In genomic region chr19:8832132-8833021, GRCh38 we compare ENCODE assay signal across 9 cellular contexts. TPM values are rescaled to one million over a fixed set of nuclear protein-coding genes. Genes with fewer than 3 reads are reported as not detected.
DNase-seq lines count a peak whose midpoint lies in the region; ATAC-seq and TF ChIP-seq lines count a peak whose summit lies in the region.
"Had no signal": no experiment of that assay in that cellular context is flagged by ENCODE, and none has a peak within 500 bp of the region (broad histone marks: within the 10 kb centered on the region; RNA-seq: fewer than 3 reads in every experiment).

Gene MBD3L1, plus strand, starts transcription at chr19:8832377. Its CDS starts 10,302 bp downstream, at chr19:8842679.
Gene ZNF558, minus strand, starts transcription at chr19:8832304. Its CDS starts 9,645 bp downstream, at chr19:8822659.

- no peaks in the 10 kb centered on the region for H3K27me3 ChIP-seq in left lung

- ATAC-seq in GM19035 (IDR thresholded peaks at IDR 0.05; ENCODE audit: unreplicated experiment): peak; percentile 80
- ATAC-seq in HG03432 (IDR thresholded peaks at IDR 0.05; ENCODE audit: unreplicated experiment): peak; percentile 85
- peak; percentile 96 for ATAC-seq in left lung

- intact Hi-C loops in left lung (cut with DNase I): no loop called here

- H3K9me3 ChIP-seq in left lung: no peaks in the 10 kb centered on the region

- DNase-seq in AG09309 (ENCODE audit: low read depth): peak; percentile 92
- DNase-seq in NCI-H524 (lab: John Stamatoyannopoulos, UW): peak; percentile 96
- DNase-seq in activated CD4-positive, alpha-beta T cell treated with anti-CD3 and anti-CD28 coated beads, Interleukin-2, amount 50 U/mL, for 1 hour: peak; percentile 98
- peak; percentile 97 for DNase-seq in dedifferentiated amniotic fluid mesenchymal stem cell (ENCODE audit: extremely low spot score)
- DNase-seq in left lung: peak; percentile 98 to 99
- peak; percentile 96 to 97 for DNase-seq in stimulated activated CD4-positive, alpha-beta T cell treated with anti-CD3 and anti-CD28 coated beads, Interleukin-2, amount 100 ng/mL, for 48 hours

- peak within 1 kb of the TSS; percentile 93 to 94 for H3K27ac ChIP-seq in left lung

- TF ChIP-seq CTCF in AG09309 (IDR thresholded peaks at IDR 0.05; ENCODE audit: control insufficient read depth, insufficient read depth, low read depth, low read length, missing control alignments): no peak
- peak; percentile 16 to 22 for TF ChIP-seq CTCF in left lung (IDR thresholded peaks at IDR 0.05)

- H3K4me1 ChIP-seq in left lung: peaks cover 0 to 14% of the 10 kb centered on the region in 2 donors

- peaks cover 0 to 12% of the 10 kb centered on the region in 2 donors for H3K36me3 ChIP-seq in left lung

- peak within 1 kb of the TSS; percentile 56 for H3K4me3 ChIP-seq in AG09309 (ENCODE audit: control insufficient read depth, low read depth, low read length)
- peak within 1 kb of the TSS; percentile 84 to 94 for H3K4me3 ChIP-seq in left lung

RNA-seq across cellular contexts. Expression of gene MBD3L1, which starts in this region (rescaled TPM):
- not detected for total RNA-seq in left lung
- total RNA-seq: activated CD8-positive, alpha-beta memory T cell treated with anti-CD3 and anti-CD28 coated beads for 36 hours had no signal

RNA-seq across cellular contexts. Expression of gene ZNF558, which starts in this region (rescaled TPM):
- total RNA-seq in left lung: 10 to 100 TPM; 20.8 to 22.2 TPM

Comparison
In these comparisons a context has a peak if more than half of its experiments do, and no peak if none do; other contexts are left out.
1. Peak in every context shown above with its lines: DNase-seq, ATAC-seq, H3K4me3 ChIP-seq and H3K27ac ChIP-seq.